Comparison of ENCODE assay signal across 14 cellular contexts in genomic region chr17:80346498-80347275, GRCh38.
DNase-seq lines count a peak whose midpoint lies in the region; TF ChIP-seq lines count a peak whose summit lies in the region.
"Had no signal": no experiment of that assay in that cellular context is flagged by ENCODE, and none has a peak within 500 bp of the region (broad histone marks: within the 10 kb centered on the region; RNA-seq: fewer than 3 reads in every experiment).

No MANE protein-coding gene starts in this region.

- H3K4me3 Mint-ChIP-seq in chondrocyte (ENCODE audit: unreplicated experiment): no peak overlapping the region
- H3K4me3 Mint-ChIP-seq in CD8-positive, alpha-beta memory T cell: no peak overlapping the region
- H3K4me3 Mint-ChIP-seq: B cell; CD4-positive, alpha-beta T cell had no signal

- H3K27me3 ChIP-seq in CD8-positive, alpha-beta memory T cell (ENCODE audit: insufficient read depth, low read length, poor library complexity, severe bottlenecking): no peaks in the 10 kb centered on the region

- no peaks in the 10 kb centered on the region for H3K27me3 Mint-ChIP-seq in chondrocyte (ENCODE audit: low read depth)
- H3K27me3 Mint-ChIP-seq in CD8-positive, alpha-beta memory T cell: no peaks in the 10 kb centered on the region
- H3K27me3 Mint-ChIP-seq: B cell; CD4-positive, alpha-beta T cell had no signal

- intact Hi-C loops in posterior vena cava (cut with DNase I): no loop called here

- no peaks in the 10 kb centered on the region for H3K9me3 ChIP-seq in CD8-positive, alpha-beta memory T cell (ENCODE audit: low read length)
- H3K9me3 ChIP-seq: HAP-1 had no signal

- no peaks in the 10 kb centered on the region for H3K4me1 ChIP-seq in CD8-positive, alpha-beta memory T cell (ENCODE audit: insufficient read depth, low read length)
- H3K4me1 ChIP-seq: HAP-1 had no signal

- H3K27ac Mint-ChIP-seq in chondrocyte (ENCODE audit: unreplicated experiment): no peak overlapping the region
- no peak overlapping the region for H3K27ac Mint-ChIP-seq in CD8-positive, alpha-beta memory T cell
- H3K27ac Mint-ChIP-seq: B cell; CD4-positive, alpha-beta T cell had no signal

- in situ Hi-C loops in ACHN (cut with HindIII; ENCODE audit: low pct_ligation_motif_present, low pct_unique_long_range_greater_than_20kb, low sequenced_read_pairs): no loop called here

- H3K36me3 ChIP-seq in CD8-positive, alpha-beta memory T cell (ENCODE audit: insufficient read depth, low read length): peaks cover 87% of the 10 kb centered on the region

- peaks cover 68% of the 10 kb centered on the region for H3K36me3 Mint-ChIP-seq in chondrocyte (ENCODE audit: low read depth)
- H3K36me3 Mint-ChIP-seq in CD8-positive, alpha-beta memory T cell: peaks cover 16 to 96% (median 33%) of the 10 kb centered on the region in 3 donors

- no peak overlapping the region for H3K27ac ChIP-seq in CD8-positive, alpha-beta memory T cell (ENCODE audit: low read depth, low read length)

- DNase-seq in activated effector memory CD4-positive, alpha-beta T cell treated with anti-CD3 and anti-CD28 coated beads, Interleukin-2, amount 50 U/mL, for 16 hours: peak; percentile 54
- DNase-seq in activated effector memory CD4-positive, alpha-beta T cell treated with Interleukin-2 at 50 U/mL for 16 hours: no peak
- DNase-seq in chondrocyte (ENCODE audit: low spot score) (peak; percentile 92), posterior vena cava (ENCODE audit: low spot score) (peak; percentile 50), ACHN (no peak), NCI-H146 treated with DMSO at 0.1 percent for 48 hours (lab: John Stamatoyannopoulos, UW; ENCODE audit: unreplicated experiment) (no peak)
- no peak for DNase-seq in CD8-positive, alpha-beta memory T cell
- DNase-seq: C1 segment of cervical spinal cord, DND-41, GDM1, GOT3 had no signal

- CTCF ChIA-PET in CD8-positive, alpha-beta memory T cell (lab: Charles Lee): no interaction called here

- no peaks in the 10 kb centered on the region for H3K9me3 Mint-ChIP-seq in chondrocyte (ENCODE audit: low read depth)
- H3K9me3 Mint-ChIP-seq in CD8-positive, alpha-beta memory T cell: no peaks in the 10 kb centered on the region
- H3K9me3 Mint-ChIP-seq: CD4-positive, alpha-beta T cell had no signal

- H3K4me1 Mint-ChIP-seq in chondrocyte (ENCODE audit: low read depth): peaks cover 8% of the 10 kb centered on the region
- H3K4me1 Mint-ChIP-seq in CD8-positive, alpha-beta memory T cell: peaks cover 3 to 4% (median 3%) of the 10 kb centered on the region in 3 donors
- H3K4me1 Mint-ChIP-seq: B cell had no signal

- POLR2A ChIA-PET in CD8-positive, alpha-beta memory T cell (lab: Charles Lee): no interaction called here

- TF ChIP-seq CTCF in chondrocyte (IDR thresholded peaks at IDR 0.05): no peak

- no peak overlapping the region for H3K4me3 ChIP-seq in CD8-positive, alpha-beta memory T cell (ENCODE audit: low read length)
- H3K4me3 ChIP-seq: HAP-1 had no signal

Comparison
In these comparisons a context has a peak if more than half of its experiments do, and no peak if none do; other contexts are left out.
1. DNase-seq: peak in activated effector memory CD4-positive, alpha-beta T cell treated with anti-CD3 and anti-CD28 coated beads, Interleukin-2, amount 50 U/mL, for 16 hours (single experiment), chondrocyte (single experiment) and posterior vena cava (single experiment); none in activated effector memory CD4-positive, alpha-beta T cell treated with Interleukin-2 at 50 U/mL for 16 hours (single experiment), ACHN (single experiment), NCI-H146 treated with DMSO at 0.1 percent for 48 hours (single experiment) and CD8-positive, alpha-beta memory T cell (0 of 5).